ENCODE assay signal across 1 cellular context in the genomic region with DNA sequence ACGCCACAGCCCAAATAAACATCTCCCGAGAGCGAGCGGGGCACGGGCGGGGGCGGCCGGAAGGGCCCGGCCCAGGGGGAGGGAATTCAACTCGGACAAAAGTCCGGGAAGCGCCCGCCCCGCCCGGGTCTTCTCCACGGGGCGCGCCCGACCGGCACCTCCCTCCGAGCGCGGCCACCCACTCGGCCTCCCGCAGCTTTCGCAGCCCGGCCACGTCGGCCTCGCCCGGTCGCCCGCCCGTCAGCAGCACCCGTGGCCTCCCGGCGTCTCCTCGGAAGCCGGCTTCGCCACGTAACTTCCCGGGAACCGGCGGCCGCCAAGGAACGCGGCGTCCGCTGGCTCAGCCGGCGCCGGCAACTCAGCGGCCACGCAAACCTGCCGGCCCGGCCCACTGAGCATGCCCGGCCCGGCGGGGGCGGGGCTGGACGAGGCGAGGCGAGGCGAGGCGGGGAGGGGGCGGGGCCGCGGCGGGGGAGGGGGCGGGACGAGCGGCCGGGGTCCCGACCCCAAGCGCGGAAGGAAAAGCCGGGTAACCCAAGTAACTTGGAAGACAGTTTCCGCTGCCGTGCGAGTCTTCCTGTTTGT.
TF ChIP-seq lines count a peak whose summit lies in the region.

A gene (minus strand): TSS at position 369 of the 585 bp plus-strand sequence. CDS start 440 bp downstream, outside the sequence.

TF ChIP-seq in HepG2, 621 proteins besides CTCF, POLR2A, EP300 and RAD21 (continued from another document and continues in another):
- TF ChIP-seq, protein P1, sequence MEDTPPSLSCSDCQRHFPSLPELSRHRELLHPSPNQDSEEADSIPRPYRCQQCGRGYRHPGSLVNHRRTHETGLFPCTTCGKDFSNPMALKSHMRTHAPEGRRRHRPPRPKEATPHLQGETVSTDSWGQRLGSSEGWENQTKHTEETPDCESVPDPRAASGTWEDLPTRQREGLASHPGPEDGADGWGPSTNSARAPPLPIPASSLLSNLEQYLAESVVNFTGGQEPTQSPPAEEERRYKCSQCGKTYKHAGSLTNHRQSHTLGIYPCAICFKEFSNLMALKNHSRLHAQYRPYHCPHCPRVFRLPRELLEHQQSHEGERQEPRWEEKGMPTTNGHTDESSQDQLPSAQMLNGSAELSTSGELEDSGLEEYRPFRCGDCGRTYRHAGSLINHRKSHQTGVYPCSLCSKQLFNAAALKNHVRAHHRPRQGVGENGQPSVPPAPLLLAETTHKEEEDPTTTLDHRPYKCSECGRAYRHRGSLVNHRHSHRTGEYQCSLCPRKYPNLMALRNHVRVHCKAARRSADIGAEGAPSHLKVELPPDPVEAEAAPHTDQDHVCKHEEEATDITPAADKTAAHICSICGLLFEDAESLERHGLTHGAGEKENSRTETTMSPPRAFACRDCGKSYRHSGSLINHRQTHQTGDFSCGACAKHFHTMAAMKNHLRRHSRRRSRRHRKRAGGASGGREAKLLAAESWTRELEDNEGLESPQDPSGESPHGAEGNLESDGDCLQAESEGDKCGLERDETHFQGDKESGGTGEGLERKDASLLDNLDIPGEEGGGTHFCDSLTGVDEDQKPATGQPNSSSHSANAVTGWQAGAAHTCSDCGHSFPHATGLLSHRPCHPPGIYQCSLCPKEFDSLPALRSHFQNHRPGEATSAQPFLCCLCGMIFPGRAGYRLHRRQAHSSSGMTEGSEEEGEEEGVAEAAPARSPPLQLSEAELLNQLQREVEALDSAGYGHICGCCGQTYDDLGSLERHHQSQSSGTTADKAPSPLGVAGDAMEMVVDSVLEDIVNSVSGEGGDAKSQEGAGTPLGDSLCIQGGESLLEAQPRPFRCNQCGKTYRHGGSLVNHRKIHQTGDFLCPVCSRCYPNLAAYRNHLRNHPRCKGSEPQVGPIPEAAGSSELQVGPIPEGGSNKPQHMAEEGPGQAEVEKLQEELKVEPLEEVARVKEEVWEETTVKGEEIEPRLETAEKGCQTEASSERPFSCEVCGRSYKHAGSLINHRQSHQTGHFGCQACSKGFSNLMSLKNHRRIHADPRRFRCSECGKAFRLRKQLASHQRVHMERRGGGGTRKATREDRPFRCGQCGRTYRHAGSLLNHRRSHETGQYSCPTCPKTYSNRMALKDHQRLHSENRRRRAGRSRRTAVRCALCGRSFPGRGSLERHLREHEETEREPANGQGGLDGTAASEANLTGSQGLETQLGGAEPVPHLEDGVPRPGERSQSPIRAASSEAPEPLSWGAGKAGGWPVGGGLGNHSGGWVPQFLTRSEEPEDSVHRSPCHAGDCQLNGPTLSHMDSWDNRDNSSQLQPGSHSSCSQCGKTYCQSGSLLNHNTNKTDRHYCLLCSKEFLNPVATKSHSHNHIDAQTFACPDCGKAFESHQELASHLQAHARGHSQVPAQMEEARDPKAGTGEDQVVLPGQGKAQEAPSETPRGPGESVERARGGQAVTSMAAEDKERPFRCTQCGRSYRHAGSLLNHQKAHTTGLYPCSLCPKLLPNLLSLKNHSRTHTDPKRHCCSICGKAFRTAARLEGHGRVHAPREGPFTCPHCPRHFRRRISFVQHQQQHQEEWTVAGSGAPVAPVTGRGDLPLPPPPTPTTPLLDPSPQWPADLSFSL (CRISPR knock-in tag; IDR thresholded peaks at IDR 0.05) = no peak
- no peak for TF ChIP-seq CREM (IDR thresholded peaks at IDR 0.05)
- TF ChIP-seq CREM (CRISPR knock-in tag; IDR thresholded peaks at IDR 0.05) = no peak
- TF ChIP-seq ZNF577 (CRISPR knock-in tag; IDR thresholded peaks at IDR 0.05; ENCODE audit: borderline replicate concordance, low read depth) = no peak
- 0 out of 2 replicates have a peak, but pooled peaks have one; percentile 58 for TF ChIP-seq REL (CRISPR knock-in tag; conservative IDR thresholded peaks at IDR 0.05)
- TF ChIP-seq, protein P2, sequence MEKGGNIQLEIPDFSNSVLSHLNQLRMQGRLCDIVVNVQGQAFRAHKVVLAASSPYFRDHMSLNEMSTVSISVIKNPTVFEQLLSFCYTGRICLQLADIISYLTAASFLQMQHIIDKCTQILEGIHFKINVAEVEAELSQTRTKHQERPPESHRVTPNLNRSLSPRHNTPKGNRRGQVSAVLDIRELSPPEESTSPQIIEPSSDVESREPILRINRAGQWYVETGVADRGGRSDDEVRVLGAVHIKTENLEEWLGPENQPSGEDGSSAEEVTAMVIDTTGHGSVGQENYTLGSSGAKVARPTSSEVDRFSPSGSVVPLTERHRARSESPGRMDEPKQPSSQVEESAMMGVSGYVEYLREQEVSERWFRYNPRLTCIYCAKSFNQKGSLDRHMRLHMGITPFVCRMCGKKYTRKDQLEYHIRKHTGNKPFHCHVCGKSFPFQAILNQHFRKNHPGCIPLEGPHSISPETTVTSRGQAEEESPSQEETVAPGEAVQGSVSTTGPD (CRISPR knock-in tag; IDR thresholded peaks at IDR 0.05) = no peak
- TF ChIP-seq PHF21A (CRISPR knock-in tag; IDR thresholded peaks at IDR 0.05) = no peak
- TF ChIP-seq, protein P3, sequence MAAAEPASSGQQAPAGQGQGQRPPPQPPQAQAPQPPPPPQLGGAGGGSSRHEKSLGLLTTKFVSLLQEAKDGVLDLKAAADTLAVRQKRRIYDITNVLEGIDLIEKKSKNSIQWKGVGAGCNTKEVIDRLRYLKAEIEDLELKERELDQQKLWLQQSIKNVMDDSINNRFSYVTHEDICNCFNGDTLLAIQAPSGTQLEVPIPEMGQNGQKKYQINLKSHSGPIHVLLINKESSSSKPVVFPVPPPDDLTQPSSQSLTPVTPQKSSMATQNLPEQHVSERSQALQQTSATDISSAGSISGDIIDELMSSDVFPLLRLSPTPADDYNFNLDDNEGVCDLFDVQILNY (CRISPR knock-in tag; conservative IDR thresholded peaks at IDR 0.05) = no peak; the same call in 1 of the 2 replicates
- TF ChIP-seq, protein P4, sequence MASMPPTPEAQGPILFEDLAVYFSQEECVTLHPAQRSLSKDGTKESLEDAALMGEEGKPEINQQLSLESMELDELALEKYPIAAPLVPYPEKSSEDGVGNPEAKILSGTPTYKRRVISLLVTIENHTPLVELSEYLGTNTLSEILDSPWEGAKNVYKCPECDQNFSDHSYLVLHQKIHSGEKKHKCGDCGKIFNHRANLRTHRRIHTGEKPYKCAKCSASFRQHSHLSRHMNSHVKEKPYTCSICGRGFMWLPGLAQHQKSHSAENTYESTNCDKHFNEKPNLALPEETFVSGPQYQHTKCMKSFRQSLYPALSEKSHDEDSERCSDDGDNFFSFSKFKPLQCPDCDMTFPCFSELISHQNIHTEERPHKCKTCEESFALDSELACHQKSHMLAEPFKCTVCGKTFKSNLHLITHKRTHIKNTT (CRISPR knock-in tag; IDR thresholded peaks at IDR 0.05) = no peak
- TF ChIP-seq KMT2B (CRISPR knock-in tag; IDR thresholded peaks at IDR 0.05) = no peak
- no peak for TF ChIP-seq SP4 (CRISPR knock-in tag; IDR thresholded peaks at IDR 0.05)
- no peak for TF ChIP-seq ZNF616 (CRISPR knock-in tag; IDR thresholded peaks at IDR 0.05; ENCODE audit: low read depth)
- no peak for TF ChIP-seq ZZZ3 (CRISPR knock-in tag; IDR thresholded peaks at IDR 0.05; ENCODE audit: borderline replicate concordance)
- no peak for TF ChIP-seq ZNF256 (CRISPR knock-in tag; conservative IDR thresholded peaks at IDR 0.05)
- no peak for TF ChIP-seq RXRA (CRISPR knock-in tag; IDR thresholded peaks at IDR 0.05)
- TF ChIP-seq CHD2 (IDR thresholded peaks at IDR 0.05; ENCODE audit: low read depth, low read length) = no peak
- TF ChIP-seq ZNF33B (CRISPR knock-in tag; IDR thresholded peaks at IDR 0.05) = no peak
- no peak for TF ChIP-seq ZFP36L2 (CRISPR knock-in tag; IDR thresholded peaks at IDR 0.05)
- TF ChIP-seq, protein P5, sequence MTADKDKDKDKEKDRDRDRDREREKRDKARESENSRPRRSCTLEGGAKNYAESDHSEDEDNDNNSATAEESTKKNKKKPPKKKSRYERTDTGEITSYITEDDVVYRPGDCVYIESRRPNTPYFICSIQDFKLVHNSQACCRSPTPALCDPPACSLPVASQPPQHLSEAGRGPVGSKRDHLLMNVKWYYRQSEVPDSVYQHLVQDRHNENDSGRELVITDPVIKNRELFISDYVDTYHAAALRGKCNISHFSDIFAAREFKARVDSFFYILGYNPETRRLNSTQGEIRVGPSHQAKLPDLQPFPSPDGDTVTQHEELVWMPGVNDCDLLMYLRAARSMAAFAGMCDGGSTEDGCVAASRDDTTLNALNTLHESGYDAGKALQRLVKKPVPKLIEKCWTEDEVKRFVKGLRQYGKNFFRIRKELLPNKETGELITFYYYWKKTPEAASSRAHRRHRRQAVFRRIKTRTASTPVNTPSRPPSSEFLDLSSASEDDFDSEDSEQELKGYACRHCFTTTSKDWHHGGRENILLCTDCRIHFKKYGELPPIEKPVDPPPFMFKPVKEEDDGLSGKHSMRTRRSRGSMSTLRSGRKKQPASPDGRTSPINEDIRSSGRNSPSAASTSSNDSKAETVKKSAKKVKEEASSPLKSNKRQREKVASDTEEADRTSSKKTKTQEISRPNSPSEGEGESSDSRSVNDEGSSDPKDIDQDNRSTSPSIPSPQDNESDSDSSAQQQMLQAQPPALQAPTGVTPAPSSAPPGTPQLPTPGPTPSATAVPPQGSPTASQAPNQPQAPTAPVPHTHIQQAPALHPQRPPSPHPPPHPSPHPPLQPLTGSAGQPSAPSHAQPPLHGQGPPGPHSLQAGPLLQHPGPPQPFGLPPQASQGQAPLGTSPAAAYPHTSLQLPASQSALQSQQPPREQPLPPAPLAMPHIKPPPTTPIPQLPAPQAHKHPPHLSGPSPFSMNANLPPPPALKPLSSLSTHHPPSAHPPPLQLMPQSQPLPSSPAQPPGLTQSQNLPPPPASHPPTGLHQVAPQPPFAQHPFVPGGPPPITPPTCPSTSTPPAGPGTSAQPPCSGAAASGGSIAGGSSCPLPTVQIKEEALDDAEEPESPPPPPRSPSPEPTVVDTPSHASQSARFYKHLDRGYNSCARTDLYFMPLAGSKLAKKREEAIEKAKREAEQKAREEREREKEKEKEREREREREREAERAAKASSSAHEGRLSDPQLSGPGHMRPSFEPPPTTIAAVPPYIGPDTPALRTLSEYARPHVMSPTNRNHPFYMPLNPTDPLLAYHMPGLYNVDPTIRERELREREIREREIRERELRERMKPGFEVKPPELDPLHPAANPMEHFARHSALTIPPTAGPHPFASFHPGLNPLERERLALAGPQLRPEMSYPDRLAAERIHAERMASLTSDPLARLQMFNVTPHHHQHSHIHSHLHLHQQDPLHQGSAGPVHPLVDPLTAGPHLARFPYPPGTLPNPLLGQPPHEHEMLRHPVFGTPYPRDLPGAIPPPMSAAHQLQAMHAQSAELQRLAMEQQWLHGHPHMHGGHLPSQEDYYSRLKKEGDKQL (CRISPR knock-in tag; IDR thresholded peaks at IDR 0.05; ENCODE audit: low read depth) = no peak
- TF ChIP-seq, protein P6, sequence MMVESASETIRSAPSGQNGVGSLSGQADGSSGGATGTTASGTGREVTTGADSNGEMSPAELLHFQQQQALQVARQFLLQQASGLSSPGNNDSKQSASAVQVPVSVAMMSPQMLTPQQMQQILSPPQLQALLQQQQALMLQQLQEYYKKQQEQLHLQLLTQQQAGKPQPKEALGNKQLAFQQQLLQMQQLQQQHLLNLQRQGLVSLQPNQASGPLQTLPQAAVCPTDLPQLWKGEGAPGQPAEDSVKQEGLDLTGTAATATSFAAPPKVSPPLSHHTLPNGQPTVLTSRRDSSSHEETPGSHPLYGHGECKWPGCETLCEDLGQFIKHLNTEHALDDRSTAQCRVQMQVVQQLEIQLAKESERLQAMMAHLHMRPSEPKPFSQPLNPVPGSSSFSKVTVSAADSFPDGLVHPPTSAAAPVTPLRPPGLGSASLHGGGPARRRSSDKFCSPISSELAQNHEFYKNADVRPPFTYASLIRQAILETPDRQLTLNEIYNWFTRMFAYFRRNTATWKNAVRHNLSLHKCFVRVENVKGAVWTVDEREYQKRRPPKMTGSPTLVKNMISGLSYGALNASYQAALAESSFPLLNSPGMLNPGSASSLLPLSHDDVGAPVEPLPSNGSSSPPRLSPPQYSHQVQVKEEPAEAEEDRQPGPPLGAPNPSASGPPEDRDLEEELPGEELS (CRISPR knock-in tag; IDR thresholded peaks at IDR 0.05) = no peak
- no peak for TF ChIP-seq ZNF605 (CRISPR knock-in tag; IDR thresholded peaks at IDR 0.05)
- no peak for TF ChIP-seq ZKSCAN1 (IDR thresholded peaks at IDR 0.05; ENCODE audit: low read length)
- TF ChIP-seq, protein P7, sequence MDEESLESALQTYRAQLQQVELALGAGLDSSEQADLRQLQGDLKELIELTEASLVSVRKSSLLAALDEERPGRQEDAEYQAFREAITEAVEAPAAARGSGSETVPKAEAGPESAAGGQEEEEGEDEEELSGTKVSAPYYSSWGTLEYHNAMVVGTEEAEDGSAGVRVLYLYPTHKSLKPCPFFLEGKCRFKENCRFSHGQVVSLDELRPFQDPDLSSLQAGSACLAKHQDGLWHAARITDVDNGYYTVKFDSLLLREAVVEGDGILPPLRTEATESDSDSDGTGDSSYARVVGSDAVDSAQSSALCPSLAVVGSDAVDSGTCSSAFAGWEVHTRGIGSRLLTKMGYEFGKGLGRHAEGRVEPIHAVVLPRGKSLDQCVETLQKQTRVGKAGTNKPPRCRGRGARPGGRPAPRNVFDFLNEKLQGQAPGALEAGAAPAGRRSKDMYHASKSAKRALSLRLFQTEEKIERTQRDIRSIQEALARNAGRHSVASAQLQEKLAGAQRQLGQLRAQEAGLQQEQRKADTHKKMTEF (CRISPR knock-in tag; IDR thresholded peaks at IDR 0.05) = no peak
- no peak for TF ChIP-seq ZNF678 (CRISPR knock-in tag; IDR thresholded peaks at IDR 0.05)
- TF ChIP-seq HOXA7 (CRISPR knock-in tag; IDR thresholded peaks at IDR 0.05) = no peak
- TF ChIP-seq ZNF570 (CRISPR knock-in tag; IDR thresholded peaks at IDR 0.05; ENCODE audit: borderline replicate concordance) = no peak
- TF ChIP-seq TP53 (CRISPR knock-in tag; conservative IDR thresholded peaks at IDR 0.05) = no peak
- TF ChIP-seq HDAC2 (CRISPR knock-in tag; IDR thresholded peaks at IDR 0.05) = 0 out of 2 replicates have a peak, but pooled peaks have one; percentile 6
- TF ChIP-seq ZFP37 (CRISPR knock-in tag; IDR thresholded peaks at IDR 0.05; ENCODE audit: borderline replicate concordance) = no peak
- TF ChIP-seq TCF12 (IDR thresholded peaks at IDR 0.05) = no peak
- TF ChIP-seq TCF12 (CRISPR knock-in tag; IDR thresholded peaks at IDR 0.05) = peak; percentile 70; the same call in 1 of the 2 replicates
- TF ChIP-seq PRPF4 (IDR thresholded peaks at IDR 0.05; ENCODE audit: low read depth, low read length, poor library complexity, severe bottlenecking) = no peak
- TF ChIP-seq, protein P8, sequence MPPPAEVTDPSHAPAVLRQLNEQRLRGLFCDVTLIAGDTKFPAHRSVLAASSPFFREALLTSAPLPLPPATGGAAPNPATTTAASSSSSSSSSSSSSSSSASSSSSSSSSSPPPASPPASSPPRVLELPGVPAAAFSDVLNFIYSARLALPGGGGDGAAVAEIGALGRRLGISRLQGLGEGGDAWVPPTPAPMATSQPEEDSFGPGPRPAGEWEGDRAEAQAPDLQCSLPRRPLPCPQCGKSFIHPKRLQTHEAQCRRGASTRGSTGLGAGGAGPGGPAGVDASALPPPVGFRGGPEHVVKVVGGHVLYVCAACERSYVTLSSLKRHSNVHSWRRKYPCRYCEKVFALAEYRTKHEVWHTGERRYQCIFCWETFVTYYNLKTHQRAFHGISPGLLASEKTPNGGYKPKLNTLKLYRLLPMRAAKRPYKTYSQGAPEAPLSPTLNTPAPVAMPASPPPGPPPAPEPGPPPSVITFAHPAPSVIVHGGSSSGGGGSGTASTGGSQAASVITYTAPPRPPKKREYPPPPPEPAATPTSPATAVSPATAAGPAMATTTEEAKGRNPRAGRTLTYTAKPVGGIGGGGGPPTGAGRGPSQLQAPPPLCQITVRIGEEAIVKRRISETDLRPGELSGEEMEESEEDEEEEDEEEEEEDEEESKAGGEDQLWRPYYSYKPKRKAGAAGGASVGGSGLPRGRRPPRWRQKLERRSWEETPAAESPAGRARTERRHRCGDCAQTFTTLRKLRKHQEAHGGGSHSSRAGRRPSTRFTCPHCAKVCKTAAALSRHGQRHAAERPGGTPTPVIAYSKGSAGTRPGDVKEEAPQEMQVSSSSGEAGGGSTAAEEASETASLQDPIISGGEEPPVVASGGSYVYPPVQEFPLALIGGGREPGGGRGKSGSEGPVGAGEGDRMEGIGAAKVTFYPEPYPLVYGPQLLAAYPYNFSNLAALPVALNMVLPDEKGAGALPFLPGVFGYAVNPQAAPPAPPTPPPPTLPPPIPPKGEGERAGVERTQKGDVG (CRISPR knock-in tag; IDR thresholded peaks at IDR 0.05; ENCODE audit: borderline replicate concordance) = no peak
- no peak for TF ChIP-seq ZNF460 (CRISPR knock-in tag; IDR thresholded peaks at IDR 0.05; ENCODE audit: borderline replicate concordance)
